8 cellular contexts compared by ENCODE assay signal in genomic region chr3:72270072-72270611, GRCh38.
DNase-seq lines count a peak whose midpoint lies in the region; ATAC-seq, FAIRE-seq and TF ChIP-seq lines count a peak whose summit lies in the region.

No MANE protein-coding gene starts in this region.

- H3K27me3 Mint-ChIP-seq in Calu3 (ENCODE audit: unreplicated experiment), result peaks cover 18% of the 10 kb centered on the region

- peak overlapping the region; percentile 65; the same call in 1 of the 2 replicates for H2AFZ ChIP-seq in K562 (ENCODE audit: low read depth, low read length)

- no peaks in the 10 kb centered on the region for H4K20me1 ChIP-seq in K562 (replicated peaks; ENCODE audit: control insufficient read depth, insufficient read depth, low read length)

- in situ Hi-C loops in K562 (cut with MboI), result no loop called here

- TF ChIP-seq CTCF in Calu3 (IDR thresholded peaks at IDR 0.05; ENCODE audit: unreplicated experiment) (no peak), K562 (IDR thresholded peaks at IDR 0.05 in 2 of 3, conservative IDR thresholded peaks at IDR 0.05 in 1 of 3; ENCODE audit: insufficient read depth in 2 of 3, low read depth in 1 of 3, low read length in 3 of 3) (no peak), left lung (IDR thresholded peaks at IDR 0.05) (no peak)

- H3K27me3 ChIP-seq in MG63, result no peaks in the 10 kb centered on the region
- H3K27me3 ChIP-seq in K562 (ENCODE audit: control insufficient read depth in 2 of 2, insufficient read depth in 2 of 2, low read length in 2 of 2), result no peaks in the 10 kb centered on the region
- no peaks in the 10 kb centered on the region for H3K27me3 ChIP-seq in left lung

- FAIRE-seq in K562 (lab: Jason Lieb, UNC) (peak; percentile 94), urothelium cell line (lab: Jason Lieb, UNC) (no peak), GM12892 (lab: Jason Lieb, UNC) (no peak)

- peak; percentile 82 for ATAC-seq in K562
- ATAC-seq in left lung, result peak; percentile 80
- no peak for ATAC-seq in GM21576 (IDR thresholded peaks at IDR 0.05; ENCODE audit: unreplicated experiment)
- no peak for ATAC-seq in HG03354 (IDR thresholded peaks at IDR 0.05; ENCODE audit: poor library complexity, severe bottlenecking, unreplicated experiment)

- no peaks in the 10 kb centered on the region for H3K79me2 ChIP-seq in K562 (ENCODE audit: control insufficient read depth, insufficient read depth, low read length)

- H3K36me3 Mint-ChIP-seq in Calu3 (ENCODE audit: insufficient read depth, unreplicated experiment), result no peaks in the 10 kb centered on the region

- CTCF ChIA-PET in Calu3 (lab: Charles Lee), result no interaction called here
- CTCF ChIA-PET in K562 (lab: Yijun Ruan, JAX; ENCODE audit: low intra/inter-chr PET ratio), result interaction anchor here (0.6 kb wide), 1 partner anchor 685 kb away, joined by 3 read pairs; no protein-coding TSS in a partner anchor

- H3K9me3 Mint-ChIP-seq in Calu3 (ENCODE audit: low read depth, unreplicated experiment), result no peaks in the 10 kb centered on the region

- peak overlapping the region in 1 of 2 experiments; percentile 64; a peak in 3 of 4 replicates for H3K9ac ChIP-seq in K562 (ENCODE audit: insufficient read depth in 1 of 2, low read depth in 2 of 2, low read length in 2 of 2)

- H3K4me1 ChIP-seq in K562 (replicated peaks in 1 of 2; ENCODE audit: control insufficient read depth in 2 of 2, insufficient read depth in 2 of 2, low read length in 2 of 2) (peaks cover 13 to 57% of the 10 kb centered on the region in 2 experiments; a peak in 4 of 5 replicates), left lung (peaks cover 26 to 58% of the 10 kb centered on the region in 2 donors)

- BruUV-seq in Calu3 (replicated peaks; lab: Mats Ljungman, UMichigan) (no TSS peak), K562 (replicated peaks; lab: Mats Ljungman, UMichigan) (no TSS peak)

- no peak overlapping the region for H3K27ac Mint-ChIP-seq in Calu3 (ENCODE audit: unreplicated experiment)

- POLR2A ChIA-PET in K562 (lab: Yijun Ruan, JAX), result interaction anchor here (0.6 to 1.3 kb wide), 2 partner anchors 12 to 537 kb away, joined by 4 read pairs; no protein-coding TSS in a partner anchor

- intact Hi-C loops in Calu3 (cut with micrococcal nuclease; ENCODE audit: unreplicated experiment) (no loop called here), K562 (cut with micrococcal nuclease) (loop anchor here (5.0 kb wide), 3 partner anchors 52 to 177 kb away; partner anchors contain the start of gene RYBP), left lung (cut with DNase I) (no loop called here)

- H3K36me3 ChIP-seq in MG63 (no peaks in the 10 kb centered on the region), K562 (ENCODE audit: control insufficient read depth, insufficient read depth, low read length) (no peaks in the 10 kb centered on the region), left lung (no peaks in the 10 kb centered on the region)

- H3K9me3 ChIP-seq in MG63 (no peaks in the 10 kb centered on the region), K562 (replicated peaks; ENCODE audit: control insufficient read depth, insufficient read depth, low read depth, low read length) (no peaks in the 10 kb centered on the region), left lung (no peaks in the 10 kb centered on the region)

- TF ChIP-seq EP300 in K562 (IDR thresholded peaks at IDR 0.05; ENCODE audit: low read length), result peak; percentile 81

- H3K4me3 ChIP-seq in MG63 (no peak overlapping the region), K562 (no peak overlapping the region), left lung (no peak overlapping the region)

- peak; percentile 58 for DNase-seq in Calu3
- peak; percentile 59 for DNase-seq in MG63
- DNase-seq in K562 (ENCODE audit: extremely low read depth in 1 of 4, low spot score in 3 of 4), result peak; percentile 68 to 88 (median 74)
- peak; percentile 86 to 90 for DNase-seq in left lung
- peak; percentile 85 for DNase-seq in urothelium cell line (ENCODE audit: low spot score)
- no peak for DNase-seq in GM12892 (ENCODE audit: insufficient read length)

- TF ChIP-seq POLR2A in K562 (conservative IDR thresholded peaks at IDR 0.05) (no peak), GM12892 (IDR thresholded peaks at IDR 0.05; ENCODE audit: low read depth, low read length) (no peak)

- WGBS in K562 (ENCODE audit: insufficient coverage, low coverage, missing lambda C conversion rate), result 11% methylated on average over 8 of the region's 8 CpGs

- no peaks in the 10 kb centered on the region for H3K9me1 ChIP-seq in K562 (ENCODE audit: control insufficient read depth, insufficient read depth, low read length)

- peak overlapping the region; percentile 23; the same call in 1 of the 2 replicates for H3K4me2 ChIP-seq in K562 (ENCODE audit: insufficient read depth, low read length)

- peak; percentile 24 to 34; a peak in 3 of 4 replicates for TF ChIP-seq RAD21 in K562 (CRISPR knock-in tag; conservative IDR thresholded peaks at IDR 0.05 in 1 of 2, IDR thresholded peaks at IDR 0.05 in 1 of 2)

- no peaks in the 10 kb centered on the region for H3K4me1 Mint-ChIP-seq in Calu3 (ENCODE audit: low read depth, unreplicated experiment)

- no peak overlapping the region for H3K4me3 Mint-ChIP-seq in Calu3 (ENCODE audit: low read depth, unreplicated experiment)

- H3K27ac ChIP-seq in K562 (ENCODE audit: extremely low read depth, low read depth, low read length) (peak overlapping the region; percentile 78), left lung (peak overlapping the region; percentile 15 to 72)

TF ChIP-seq in K562, 482 proteins besides CTCF, POLR2A, EP300 and RAD21 (continues in another document):
- peak; percentile 89 for TF ChIP-seq BCOR (IDR thresholded peaks at IDR 0.05)
- no peak for TF ChIP-seq THAP12 (CRISPR knock-in tag; IDR thresholded peaks at IDR 0.05)
- TF ChIP-seq NRF1 (conservative IDR thresholded peaks at IDR 0.05 in 1 of 2, IDR thresholded peaks at IDR 0.05 in 1 of 2), result peak; percentile 55 to 58; a peak in 3 of 4 replicates
- TF ChIP-seq SIN3A (IDR thresholded peaks at IDR 0.05; ENCODE audit: borderline replicate concordance in 2 of 2, control insufficient read depth in 1 of 2, low read depth in 2 of 2, low read length in 2 of 2), result no peak
- no peak for TF ChIP-seq EGR1 (conservative IDR thresholded peaks at IDR 0.05)
- no peak for TF ChIP-seq ZBTB5 (IDR thresholded peaks at IDR 0.05)
- no peak for TF ChIP-seq NR2C1 (IDR thresholded peaks at IDR 0.05)
- peak; percentile 84 for TF ChIP-seq NR2C1 (tag; IDR thresholded peaks at IDR 0.05)
- peak; percentile 53 for TF ChIP-seq NCOR1 (IDR thresholded peaks at IDR 0.05)
- no peak for TF ChIP-seq PCBP2 (IDR thresholded peaks at IDR 0.05; ENCODE audit: low read depth, low read length, poor library complexity, severe bottlenecking)
- TF ChIP-seq KLF6 (CRISPR knock-in tag; IDR thresholded peaks at IDR 0.05; ENCODE audit: borderline replicate concordance), result peak; percentile 69; the same call in 1 of the 2 replicates
- TF ChIP-seq YY1 (IDR thresholded peaks at IDR 0.05; ENCODE audit: borderline replicate concordance in 1 of 3, control insufficient read depth in 1 of 3, extremely low read depth in 1 of 3, insufficient read depth in 3 of 3, insufficient read length in 1 of 3, insufficient replicate concordance in 2 of 3, low read depth in 1 of 3, low read length in 2 of 3), result no peak
- peak; percentile 6 for TF ChIP-seq BRD9 (IDR thresholded peaks at IDR 0.05; ENCODE audit: low read depth, partially characterized antibody)
- TF ChIP-seq ZC3H8 (IDR thresholded peaks at IDR 0.05), result no peak
- no peak for TF ChIP-seq PRMT5 (CRISPR knock-in tag; IDR thresholded peaks at IDR 0.05)
- no peak for TF ChIP-seq KLF1 (tag; IDR thresholded peaks at IDR 0.05)
- peak; percentile 46; the same call in 1 of the 2 replicates for TF ChIP-seq PHF21A (IDR thresholded peaks at IDR 0.05; ENCODE audit: borderline replicate concordance, low read depth)

Comparison
In these comparisons a context has a peak if more than half of its experiments do, and no peak if none do; other contexts are left out.
1. ATAC-seq: peak in K562 (single experiment) and left lung (single experiment); none in GM21576 (single experiment) and HG03354 (single experiment).